ENCODE assay signal across 10 cellular contexts in the genomic region with DNA sequence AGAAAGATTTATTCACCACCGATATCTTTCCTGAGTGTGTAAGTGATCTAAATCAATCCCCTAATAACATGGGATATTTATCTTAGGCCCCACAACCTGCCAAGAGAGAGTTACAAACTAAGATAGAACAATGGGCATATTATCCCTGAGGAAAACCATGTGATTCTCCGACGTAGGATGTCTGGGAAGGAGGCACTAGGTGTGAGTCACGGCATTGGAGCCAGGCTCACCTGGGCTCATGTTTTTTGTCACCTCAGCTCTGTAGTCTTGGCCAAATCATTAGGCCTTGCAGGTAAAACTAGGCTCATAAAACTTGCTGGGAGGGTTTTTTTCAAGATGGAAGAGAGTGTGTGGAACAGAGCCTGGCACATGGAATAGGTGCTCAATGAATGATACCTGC.
"Had no signal": no experiment of that assay in that cellular context is flagged by ENCODE, and none has a peak within 500 bp of the region (broad histone marks: within the 10 kb centered on the region; RNA-seq: fewer than 3 reads in every experiment).

No MANE protein-coding gene starts in this region.

- H3K27me3 ChIP-seq: adrenal gland, esophagus squamous epithelium had no signal

- H3K36me3 Mint-ChIP-seq: activated naive CD4-positive, alpha-beta T cell treated with anti-CD3 and anti-CD28 coated beads, Interleukin-2, amount 10 ng/mL, durations not matched to agents 7 days and 5 days; stimulated activated effector memory CD8-positive, alpha-beta T cell treated with anti-CD3 and anti-CD28 coated beads, Interleukin-12 subunit alpha, Interleukin-12 subunit beta, amount 100 ng/mL, for 72 hours; type B pancreatic cell had no signal

- DNase-seq: activated CD4-positive, alpha-beta T cell treated with anti-CD3 and anti-CD28 coated beads, Interleukin-2, amount 10 ng/mL, durations not matched to agents 7 days and 5 days; activated CD8-positive, alpha-beta memory T cell treated with anti-CD3 and anti-CD28 coated beads for 24 hours; activated naive CD4-positive, alpha-beta T cell treated with anti-CD3 and anti-CD28 coated beads, Interleukin-2, amount 10 ng/mL, durations not matched to agents 7 days and 5 days; adrenal gland; esophagus squamous epithelium; foreskin fibroblast had no signal

- H3K4me3 ChIP-seq: adrenal gland, esophagus squamous epithelium had no signal

- H3K9me3 ChIP-seq: adrenal gland, esophagus squamous epithelium had no signal

- H3K4me1 Mint-ChIP-seq: stimulated activated effector memory CD8-positive, alpha-beta T cell treated with anti-CD3 and anti-CD28 coated beads, Interleukin-12 subunit alpha, Interleukin-12 subunit beta, amount 100 ng/mL, for 72 hours had no signal

- H3K27ac ChIP-seq: adrenal gland, esophagus squamous epithelium had no signal

- H3K36me3 ChIP-seq: adrenal gland, esophagus squamous epithelium had no signal

- H3K27ac Mint-ChIP-seq: activated CD4-positive, alpha-beta T cell treated with anti-CD3 and anti-CD28 coated beads, Interleukin-2, amount 10 ng/mL, durations not matched to agents 7 days and 5 days; activated naive CD4-positive, alpha-beta T cell treated with anti-CD3 and anti-CD28 coated beads, Interleukin-2, amount 10 ng/mL, durations not matched to agents 7 days and 5 days; type B pancreatic cell; WTC11 had no signal

- ATAC-seq: left lobe of liver; stimulated activated effector memory CD8-positive, alpha-beta T cell treated with anti-CD3 and anti-CD28 coated beads, Interleukin-12 subunit alpha, Interleukin-12 subunit beta, amount 100 ng/mL, for 72 hours; WTC11 had no signal

- H3K27me3 Mint-ChIP-seq: activated CD4-positive, alpha-beta T cell treated with anti-CD3 and anti-CD28 coated beads, Interleukin-2, amount 10 ng/mL, durations not matched to agents 7 days and 5 days; activated naive CD4-positive, alpha-beta T cell treated with anti-CD3 and anti-CD28 coated beads, Interleukin-2, amount 10 ng/mL, durations not matched to agents 7 days and 5 days; type B pancreatic cell had no signal

- H3K4me3 Mint-ChIP-seq: activated CD4-positive, alpha-beta T cell treated with anti-CD3 and anti-CD28 coated beads, Interleukin-2, amount 10 ng/mL, durations not matched to agents 7 days and 5 days; activated naive CD4-positive, alpha-beta T cell treated with anti-CD3 and anti-CD28 coated beads, Interleukin-2, amount 10 ng/mL, durations not matched to agents 7 days and 5 days; stimulated activated effector memory CD8-positive, alpha-beta T cell treated with anti-CD3 and anti-CD28 coated beads, Interleukin-12 subunit alpha, Interleukin-12 subunit beta, amount 100 ng/mL, for 72 hours; type B pancreatic cell; WTC11 had no signal

- H3K9me3 Mint-ChIP-seq: stimulated activated effector memory CD8-positive, alpha-beta T cell treated with anti-CD3 and anti-CD28 coated beads, Interleukin-12 subunit alpha, Interleukin-12 subunit beta, amount 100 ng/mL, for 72 hours; type B pancreatic cell had no signal
